8 cellular contexts compared by ENCODE assay signal in genomic region chr1:22662318-22662717, GRCh38. TPM values are rescaled to one million over a fixed set of nuclear protein-coding genes. Genes with fewer than 3 reads are reported as not detected.
DNase-seq lines count a peak whose midpoint lies in the region; ATAC-seq, FAIRE-seq and TF ChIP-seq lines count a peak whose summit lies in the region.

No MANE protein-coding gene starts in this region.

- no peak for TF ChIP-seq POLR2A in K562 (conservative IDR thresholded peaks at IDR 0.05)

- no peak for TF ChIP-seq RAD21 in K562 (CRISPR knock-in tag; conservative IDR thresholded peaks at IDR 0.05 in 1 of 2, IDR thresholded peaks at IDR 0.05 in 1 of 2)

- H3K4me2 ChIP-seq in K562 (ENCODE audit: insufficient read depth, low read length) (no peak overlapping the region), trophoblast cell (ENCODE audit: low read length) (no peak overlapping the region)

- peaks cover 0 to 4% of the 10 kb centered on the region in 2 experiments; a peak in 1 of 5 replicates for H3K4me1 ChIP-seq in K562 (replicated peaks in 1 of 2; ENCODE audit: control insufficient read depth in 2 of 2, insufficient read depth in 2 of 2, low read length in 2 of 2)
- H3K4me1 ChIP-seq in trophoblast cell (ENCODE audit: control insufficient read depth in 1 of 2, insufficient read depth in 2 of 2, low read length in 2 of 2) = no peaks in the 10 kb centered on the region

- H2BK5ac ChIP-seq in trophoblast cell (ENCODE audit: low read depth, low read length, poor library complexity) = no peak overlapping the region

- H3K4me3 ChIP-seq in K562 (no peak overlapping the region), trophoblast cell (ENCODE audit: low read depth, low read length) (no peak overlapping the region)

- peak; percentile 33 for DNase-seq in ELR (ENCODE audit: low read depth)
- peak; percentile 52 for DNase-seq in NCI-H1436 treated with DMSO at 0.1 percent for 48 hours (lab: John Stamatoyannopoulos, UW)
- peak; percentile 36 to 67 (median 38) for DNase-seq in K562 (ENCODE audit: extremely low read depth in 1 of 4, low spot score in 3 of 4)
- DNase-seq in midbrain (lab: John Stamatoyannopoulos, UW) = peak; percentile 46
- no peak for DNase-seq in trophoblast cell
- DNase-seq in SIG-M5 treated with dmso at 0.1 percent for 504 hours (lab: John Stamatoyannopoulos, UW; ENCODE audit: unreplicated experiment) = no peak
- no peak for DNase-seq in T-helper 9 cell

- H4K20me1 ChIP-seq in K562 (replicated peaks; ENCODE audit: control insufficient read depth, insufficient read depth, low read length) = peaks cover 6% of the 10 kb centered on the region

- H2BK120ac ChIP-seq in trophoblast cell (ENCODE audit: insufficient read depth, low read length, poor library complexity) = no peak overlapping the region

- no TSS peak for BruUV-seq in K562 (replicated peaks; lab: Mats Ljungman, UMichigan)

- H3K36me3 ChIP-seq in K562 (ENCODE audit: control insufficient read depth, insufficient read depth, low read length) (no peaks in the 10 kb centered on the region), trophoblast cell (ENCODE audit: control insufficient read depth in 1 of 2, insufficient read depth in 2 of 2, low read length in 2 of 2) (no peaks in the 10 kb centered on the region)

- no peak overlapping the region for H3K18ac ChIP-seq in trophoblast cell (ENCODE audit: low read length)

- peaks cover 3 to 39% of the 10 kb centered on the region in 2 experiments; a peak in 4 of 5 replicates for H3K27me3 ChIP-seq in K562 (ENCODE audit: control insufficient read depth in 2 of 2, insufficient read depth in 2 of 2, low read length in 2 of 2)
- H3K27me3 ChIP-seq in trophoblast cell (ENCODE audit: insufficient read depth, low read length) = no peaks in the 10 kb centered on the region

- no peak overlapping the region for H3K4ac ChIP-seq in trophoblast cell (ENCODE audit: low read depth, low read length)

- H2AFZ ChIP-seq in K562 (ENCODE audit: low read depth, low read length) (no peak overlapping the region), trophoblast cell (ENCODE audit: insufficient read depth, low read length, poor library complexity) (no peak overlapping the region)

- no peak overlapping the region for H3K23ac ChIP-seq in trophoblast cell (ENCODE audit: low read length)

- H3K9me3 ChIP-seq in K562 (replicated peaks; ENCODE audit: control insufficient read depth, insufficient read depth, low read depth, low read length) = no peaks in the 10 kb centered on the region
- no peaks in the 10 kb centered on the region for H3K9me3 ChIP-seq in trophoblast cell (ENCODE audit: insufficient read depth, low read depth, low read length)

- CTCF ChIA-PET in K562 (lab: Yijun Ruan, JAX; ENCODE audit: low intra/inter-chr PET ratio) = no interaction called here

- no peak overlapping the region for H2AK5ac ChIP-seq in trophoblast cell (ENCODE audit: low read length)

- H3K9ac ChIP-seq in K562 (ENCODE audit: insufficient read depth in 1 of 2, low read depth in 2 of 2, low read length in 2 of 2) = no peak overlapping the region
- no peak overlapping the region for H3K9ac ChIP-seq in trophoblast cell (ENCODE audit: low read length)

- no peak overlapping the region for H4K91ac ChIP-seq in trophoblast cell (ENCODE audit: low read depth, low read length)

- in situ Hi-C loops in K562 (cut with MboI) = no loop called here

- no peak for TF ChIP-seq EP300 in K562 (IDR thresholded peaks at IDR 0.05; ENCODE audit: low read length)

- 9% methylated on average over 5 of the region's 5 CpGs for WGBS in K562 (ENCODE audit: insufficient coverage, low coverage, missing lambda C conversion rate)
- WGBS in trophoblast cell (ENCODE audit: extremely low coverage, insufficient coverage, insufficient read length) = no CpG with 5 or more reads among the region's 5 CpGs

- no peak for TF ChIP-seq CTCF in K562 (IDR thresholded peaks at IDR 0.05 in 2 of 3, conservative IDR thresholded peaks at IDR 0.05 in 1 of 3; ENCODE audit: insufficient read depth in 2 of 3, low read depth in 1 of 3, low read length in 3 of 3)

- H3K79me2 ChIP-seq in K562 (ENCODE audit: control insufficient read depth, insufficient read depth, low read length) = no peaks in the 10 kb centered on the region
- H3K79me2 ChIP-seq in trophoblast cell (ENCODE audit: control insufficient read depth, insufficient read depth, low read length, poor library complexity) = no peaks in the 10 kb centered on the region

- H4K12ac ChIP-seq in trophoblast cell (ENCODE audit: low read depth, low read length) = no peak overlapping the region

- H3K27ac ChIP-seq in K562 (ENCODE audit: extremely low read depth, low read depth, low read length) (no peak overlapping the region), trophoblast cell (ENCODE audit: low read depth, low read length) (no peak overlapping the region)

- ATAC-seq in K562 (peak; percentile 91), HG02973 (IDR thresholded peaks at IDR 0.05; ENCODE audit: unreplicated experiment) (no peak)

- H2BK12ac ChIP-seq in trophoblast cell (ENCODE audit: low read length) = no peak overlapping the region

- H3K14ac ChIP-seq in trophoblast cell (ENCODE audit: low read length) = no peak overlapping the region

- POLR2A ChIA-PET in K562 (lab: Yijun Ruan, JAX) = interaction anchor here (0.6 to 0.9 kb wide), 2 partner anchors 11 to 276 kb away, joined by 3 read pairs; no protein-coding TSS in a partner anchor

- no peaks in the 10 kb centered on the region for H3K79me1 ChIP-seq in trophoblast cell (ENCODE audit: low read length)

- intact Hi-C loops in K562 (cut with micrococcal nuclease) = no loop called here

- H4K8ac ChIP-seq in trophoblast cell (ENCODE audit: low read depth, low read length) = no peak overlapping the region

- peak; percentile 67 for FAIRE-seq in K562 (lab: Jason Lieb, UNC)

- no peaks in the 10 kb centered on the region for H3K9me1 ChIP-seq in K562 (ENCODE audit: control insufficient read depth, insufficient read depth, low read length)

RNA-seq across cellular contexts. Expression of gene C1QB, which starts 9.3 kb away (rescaled TPM):
- not detected in 2 replicates for total RNA-seq in K562 (2011; cell fraction: chromatin; rRNA removed; ENCODE audit: low replicate concordance)
- total RNA-seq in K562 (2011; cell fraction: nucleolus; rRNA removed) = not detected in 2 replicates
- total RNA-seq in K562 (2011; cell fraction: nucleoplasm; rRNA removed) = not detected in 2 replicates
- total RNA-seq in K562 (2014; rRNA removed) (not detected in 2 replicates), K562 (2014; rRNA removed; fragmentation: Illumina TruSeq; extraction: Trizol) (not detected in 2 replicates), K562 (2015; rRNA removed; fragmentation: Illumina TruSeq; extraction: Trizol) (not detected in 2 replicates), K562 (2021) (0.51 and 0.55 TPM in 2 replicates)
- polyA plus RNA-seq in K562 (2011; rRNA removed) (not detected in 2 replicates), K562 (2014; fragmentation: Illumina TruSeq; extraction: Trizol) (not detected in 2 replicates), K562 (2014; fragmentation: Nextera tagmentation; extraction: Ambion mirVana) (not detected), K562 (2014; rRNA removed) (not detected in 2 replicates)
- not detected in 2 replicates for polyA plus RNA-seq in K562 (2011; cell fraction: cytosol; rRNA removed)
- not detected in 2 replicates for polyA plus RNA-seq in K562 (2011; cell fraction: nucleus; rRNA removed)
- polyA plus RNA-seq in K562 (2012) = not detected in 2 replicates
- polyA minus RNA-seq in K562 (2011; rRNA and poly(A)+ RNA removed) = not detected in 2 replicates
- not detected in 2 replicates for polyA minus RNA-seq in K562 (2011; cell fraction: cytosol; rRNA and poly(A)+ RNA removed)
- not detected in 2 replicates for polyA minus RNA-seq in K562 (2011; cell fraction: nucleus; rRNA and poly(A)+ RNA removed)
- not detected in 2 replicates for polyA plus RNA-seq in trophoblast cell (2013)

RNA-seq across cellular contexts. Expression of gene C1QC, which starts 18.9 kb away (rescaled TPM):
- total RNA-seq in K562 (2011; cell fraction: chromatin; rRNA removed; ENCODE audit: low replicate concordance) = not detected in 2 replicates
- total RNA-seq in K562 (2011; cell fraction: nucleolus; rRNA removed) = not detected in 2 replicates
- not detected in 2 replicates for total RNA-seq in K562 (2011; cell fraction: nucleoplasm; rRNA removed)
- not detected in 2 replicates for total RNA-seq in K562 (2014; rRNA removed)
- not detected in 2 replicates for total RNA-seq in K562 (2014; rRNA removed; fragmentation: Illumina TruSeq; extraction: Trizol)
- not detected in 2 replicates for total RNA-seq in K562 (2015; rRNA removed; fragmentation: Illumina TruSeq; extraction: Trizol)
- total RNA-seq in K562 (2021) = 0.47 and 0.69 TPM in 2 replicates
- polyA plus RNA-seq in K562 (2011; rRNA removed) = not detected in 2 replicates
- not detected in 2 replicates for polyA plus RNA-seq in K562 (2011; cell fraction: cytosol; rRNA removed)
- polyA plus RNA-seq in K562 (2011; cell fraction: nucleus; rRNA removed) = not detected in 2 replicates
- not detected in 2 replicates for polyA plus RNA-seq in K562 (2012)
- polyA plus RNA-seq in K562 (2014; fragmentation: Illumina TruSeq; extraction: Trizol) = not detected in 2 replicates
- polyA plus RNA-seq in K562 (2014; fragmentation: Nextera tagmentation; extraction: Ambion mirVana) = not detected
- polyA plus RNA-seq in K562 (2014; rRNA removed) = not detected in 2 replicates
- polyA minus RNA-seq in K562 (2011; rRNA and poly(A)+ RNA removed) = not detected in 2 replicates
- polyA minus RNA-seq in K562 (2011; cell fraction: cytosol; rRNA and poly(A)+ RNA removed) = not detected in 2 replicates
- polyA minus RNA-seq in K562 (2011; cell fraction: nucleus; rRNA and poly(A)+ RNA removed) = not detected in 2 replicates
- 0.04 TPM in 1 of 2 replicates, not detected in the other for polyA plus RNA-seq in trophoblast cell (2013)

RNA-seq across cellular contexts. Expression of gene C1QA, which starts 25.9 kb away (rescaled TPM):
- not detected in 2 replicates for total RNA-seq in K562 (2011; cell fraction: chromatin; rRNA removed; ENCODE audit: low replicate concordance)
- total RNA-seq in K562 (2011; cell fraction: nucleolus; rRNA removed) = not detected in 2 replicates
- total RNA-seq in K562 (2011; cell fraction: nucleoplasm; rRNA removed) = not detected in 2 replicates
- total RNA-seq in K562 (2014; rRNA removed) (not detected in 2 replicates), K562 (2014; rRNA removed; fragmentation: Illumina TruSeq; extraction: Trizol) (not detected in 2 replicates), K562 (2015; rRNA removed; fragmentation: Illumina TruSeq; extraction: Trizol) (not detected in 2 replicates), K562 (2021) (0.71 and 0.94 TPM in 2 replicates)
- polyA plus RNA-seq in K562 (2011; rRNA removed) (not detected in 2 replicates), K562 (2014; fragmentation: Illumina TruSeq; extraction: Trizol) (not detected in 2 replicates), K562 (2014; fragmentation: Nextera tagmentation; extraction: Ambion mirVana) (not detected), K562 (2014; rRNA removed) (not detected in 2 replicates)
- polyA plus RNA-seq in K562 (2011; cell fraction: cytosol; rRNA removed) = not detected in 2 replicates
- polyA plus RNA-seq in K562 (2011; cell fraction: nucleus; rRNA removed) = not detected in 2 replicates
- polyA plus RNA-seq in K562 (2012) = not detected in 2 replicates
- not detected in 2 replicates for polyA minus RNA-seq in K562 (2011; rRNA and poly(A)+ RNA removed)
- not detected in 2 replicates for polyA minus RNA-seq in K562 (2011; cell fraction: cytosol; rRNA and poly(A)+ RNA removed)
- polyA minus RNA-seq in K562 (2011; cell fraction: nucleus; rRNA and poly(A)+ RNA removed) = not detected in 2 replicates
- 0.44 and 0.57 TPM in 2 replicates for polyA plus RNA-seq in trophoblast cell (2013)

RNA-seq across cellular contexts. Expression of gene EPHB2, which starts 48.3 kb away (rescaled TPM):
- 0.23 TPM in 1 of 2 replicates, not detected in the other for total RNA-seq in K562 (2011; cell fraction: chromatin; rRNA removed; ENCODE audit: low replicate concordance)
- not detected in 2 replicates for total RNA-seq in K562 (2011; cell fraction: nucleolus; rRNA removed)
- total RNA-seq in K562 (2011; cell fraction: nucleoplasm; rRNA removed) = not detected in 2 replicates
- total RNA-seq in K562 (2014; rRNA removed) (not detected in 2 replicates), K562 (2014; rRNA removed; fragmentation: Illumina TruSeq; extraction: Trizol) (not detected in 2 replicates), K562 (2015; rRNA removed; fragmentation: Illumina TruSeq; extraction: Trizol) (not detected in 2 replicates), K562 (2021) (not detected in 2 replicates)
- polyA plus RNA-seq in K562 (2011; rRNA removed) (0.05 TPM in 1 of 2 replicates, not detected in the other), K562 (2014; fragmentation: Illumina TruSeq; extraction: Trizol) (not detected in 2 replicates), K562 (2014; fragmentation: Nextera tagmentation; extraction: Ambion mirVana) (not detected), K562 (2014; rRNA removed) (not detected in 2 replicates)
- 0.03 TPM in 1 of 2 replicates, not detected in the other for polyA plus RNA-seq in K562 (2011; cell fraction: cytosol; rRNA removed)
- polyA plus RNA-seq in K562 (2011; cell fraction: nucleus; rRNA removed) = not detected in 2 replicates
- 0.03 and 0.18 TPM in 2 replicates for polyA plus RNA-seq in K562 (2012)
- polyA minus RNA-seq in K562 (2011; rRNA and poly(A)+ RNA removed) = not detected in 2 replicates
- not detected in 2 replicates for polyA minus RNA-seq in K562 (2011; cell fraction: cytosol; rRNA and poly(A)+ RNA removed)
- not detected in 2 replicates for polyA minus RNA-seq in K562 (2011; cell fraction: nucleus; rRNA and poly(A)+ RNA removed)
- 0.74 and 0.85 TPM in 2 replicates for polyA plus RNA-seq in trophoblast cell (2013)

Comparison
In these comparisons a context has a peak if more than half of its experiments do, and no peak if none do; other contexts are left out.
1. DNase-seq: peak in ELR (single experiment), NCI-H1436 treated with DMSO at 0.1 percent for 48 hours (single experiment), K562 (4 of 4) and midbrain (single experiment); none in trophoblast cell (0 of 2), SIG-M5 treated with dmso at 0.1 percent for 504 hours (single experiment) and T-helper 9 cell (single experiment).